Comparison of ENCODE assay signal across 8 cellular contexts in genomic region chr1:229258031-229258850, GRCh38. TPM values are rescaled to one million over a fixed set of nuclear protein-coding genes. Genes with fewer than 3 reads are reported as not detected.
A peak's percentile ranks its signal among the peaks of the same experiment; 100 is the strongest.
DNase-seq lines count a peak whose midpoint lies in the region; ATAC-seq, FAIRE-seq and TF ChIP-seq lines count a peak whose summit lies in the region.

No MANE protein-coding gene starts in this region.

- WGBS in small intestine, 3 donors, result 16 to 22% (median 16%) methylated on average over 5 of the region's 5 CpGs

- peak; percentile 67 for DNase-seq in NCI-H1436 (lab: John Stamatoyannopoulos, UW)
- no peak for DNase-seq in NCI-H1436 treated with DMSO at 0.1 percent for 48 hours (lab: John Stamatoyannopoulos, UW)
- DNase-seq in NCI-H1092 treated with DMSO at 0.1 percent for 48 hours (lab: John Stamatoyannopoulos, UW), result peak; percentile 81
- DNase-seq in T-helper 22 cell (ENCODE audit: low read depth), result peak; percentile 22
- DNase-seq in astrocyte of the cerebellum (ENCODE audit: low read depth), result peak; percentile 57
- DNase-seq in hepatic stellate cell (ENCODE audit: low spot score), result peak; percentile 61
- DNase-seq in small intestine, result peak; percentile 76

- H3K9me3 ChIP-seq in small intestine (ENCODE audit: control insufficient read depth, low read depth), result no peaks in the 10 kb centered on the region

- H3K27ac ChIP-seq in small intestine (ENCODE audit: low read depth in 1 of 2, low read length in 1 of 2), result no peak overlapping the region

- no peak for FAIRE-seq in small intestine (lab: Jason Lieb, UNC)

- H3K36me3 ChIP-seq in small intestine (ENCODE audit: control insufficient read depth in 2 of 2, insufficient read depth in 2 of 2, low read length in 2 of 2), result no peaks in the 10 kb centered on the region

- TF ChIP-seq CTCF in astrocyte of the cerebellum (IDR thresholded peaks at IDR 0.05; ENCODE audit: low read depth, low read length, missing control alignments), result peak; percentile 68

- in situ Hi-C loops in astrocyte of the cerebellum (cut with HindIII; ENCODE audit: low sequenced_read_pairs), result no loop called here

- H3K4me1 ChIP-seq in small intestine (ENCODE audit: control insufficient read depth in 2 of 2, insufficient read depth in 1 of 2, low read depth in 1 of 2, low read length in 1 of 2), result no peaks in the 10 kb centered on the region

- H3K4me3 ChIP-seq in astrocyte of the cerebellum (ENCODE audit: low read depth, low read length) (no peak overlapping the region), small intestine (ENCODE audit: low read depth in 1 of 2, low read length in 2 of 2) (no peak overlapping the region)

- H3K27me3 ChIP-seq in small intestine (ENCODE audit: control insufficient read depth in 2 of 2, insufficient read depth in 2 of 2, low read length in 2 of 2), result no peaks in the 10 kb centered on the region

- no peak for ATAC-seq in HG03280 (IDR thresholded peaks at IDR 0.05; ENCODE audit: unreplicated experiment)

RNA-seq across cellular contexts. Expression of gene RAB4A, which starts 12.7 kb away (rescaled TPM):
- polyA plus RNA-seq in small intestine, result 10 to 100 TPM; 30.0 to 37.6 (median 31.9) TPM
